ENCODE assay signal across 21 cellular contexts in the genomic region with DNA sequence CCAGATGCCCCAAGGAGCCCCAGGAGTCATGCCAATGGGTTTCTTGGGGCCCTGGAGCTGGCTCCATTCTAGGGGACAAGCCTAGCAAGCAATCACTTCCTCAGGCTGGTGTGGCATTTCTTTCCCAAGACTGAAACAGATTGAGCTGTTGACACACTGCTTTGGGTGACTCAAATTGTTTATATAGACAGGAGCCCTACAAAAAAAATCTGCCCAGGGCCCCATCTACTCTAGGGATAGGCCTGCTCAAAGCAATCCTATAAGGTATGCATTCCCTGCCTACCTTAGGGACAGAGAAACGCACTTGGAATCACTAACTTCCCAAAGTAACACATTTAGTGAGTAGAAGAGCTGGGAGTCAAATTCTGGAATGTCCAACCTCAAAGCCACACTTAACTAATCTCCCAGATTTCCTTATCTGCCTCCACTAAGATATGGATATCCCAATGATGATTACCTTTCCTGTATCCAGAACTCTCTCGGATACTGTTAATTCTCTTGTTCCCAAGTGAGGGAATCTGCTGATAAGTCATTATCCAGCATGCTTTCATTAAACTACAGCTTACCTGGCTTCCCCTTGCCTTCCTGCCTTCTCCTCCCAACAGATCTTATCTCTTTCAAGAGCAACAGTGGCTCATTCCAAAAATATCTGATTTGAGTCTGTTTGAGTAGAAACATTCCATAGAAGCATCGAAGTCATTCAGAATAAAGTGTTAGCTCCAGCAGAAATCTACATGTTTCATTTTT. TPM values are rescaled to one million over a fixed set of nuclear protein-coding genes. Genes with fewer than 3 reads are reported as not detected.
DNase-seq lines count a peak whose midpoint lies in the region; ATAC-seq and TF ChIP-seq lines count a peak whose summit lies in the region.
"Had no signal": no experiment of that assay in that cellular context is flagged by ENCODE, and none has a peak within 500 bp of the region (broad histone marks: within the 10 kb centered on the region; RNA-seq: fewer than 3 reads in every experiment).

No MANE protein-coding gene starts in this region.

- intact Hi-C loops in Calu3 (cut with micrococcal nuclease; ENCODE audit: unreplicated experiment) (no loop called here), mucosa of descending colon (cut with DNase I, micrococcal nuclease) (no loop called here), posterior vena cava (cut with DNase I) (no loop called here)

- no peaks in the 10 kb centered on the region for H3K27me3 ChIP-seq in endodermal cell (ENCODE audit: control insufficient read depth, insufficient read depth, low read length, poor library complexity, severe bottlenecking)
- H3K27me3 ChIP-seq: spleen, suprapubic skin had no signal

- H3K4me3 Mint-ChIP-seq in Calu3 (ENCODE audit: low read depth, unreplicated experiment) (no peak overlapping the region), HFFc6 (no peak overlapping the region), endodermal cell (no peak overlapping the region), progenitor cell of endocrine pancreas (ENCODE audit: low read depth) (no peak overlapping the region)
- H3K4me3 Mint-ChIP-seq: activated CD4-positive, alpha-beta memory T cell treated with anti-CD3 and anti-CD28 coated beads for 36 hours; activated naive CD4-positive, alpha-beta T cell treated with anti-CD3 and anti-CD28 coated beads for 36 hours; activated T-cell treated with anti-CD3 and anti-CD28 coated beads, Interleukin-2, amount 50 U/mL, for 24 hours; CD8-positive, alpha-beta T cell; nephron progenitor cell; WTC11 had no signal

- ATAC-seq in mucosa of descending colon, result peak; percentile 21
- ATAC-seq: CD8-positive, alpha-beta T cell; WTC11 had no signal

- H3K36me3 Mint-ChIP-seq in Calu3 (ENCODE audit: insufficient read depth, unreplicated experiment) (peaks cover 4% of the 10 kb centered on the region), HFFc6 (ENCODE audit: low read depth) (no peaks in the 10 kb centered on the region), endodermal cell (ENCODE audit: low read depth) (no peaks in the 10 kb centered on the region), progenitor cell of endocrine pancreas (ENCODE audit: insufficient read depth) (no peaks in the 10 kb centered on the region)
- H3K36me3 Mint-ChIP-seq: activated CD4-positive, alpha-beta memory T cell treated with anti-CD3 and anti-CD28 coated beads for 36 hours; CD8-positive, alpha-beta T cell; WTC11 had no signal

- BruUV-seq in Calu3 (replicated peaks; lab: Mats Ljungman, UMichigan), result no TSS peak

- no peak overlapping the region for H3K9ac ChIP-seq in endodermal cell (ENCODE audit: extremely low read depth, low read length, poor library complexity, severe bottlenecking)

- WGBS in endodermal cell (ENCODE audit: insufficient coverage in 1 of 2, insufficient read length in 1 of 2), 2 experiments, result 42 to 47% methylated on average over 1 to 3 of the region's 3 CpGs

- H3K4me3 ChIP-seq in endodermal cell (ENCODE audit: low read length), result peak overlapping the region; percentile 28
- no peak overlapping the region for H3K4me3 ChIP-seq in mucosa of descending colon
- H3K4me3 ChIP-seq: spleen, suprapubic skin had no signal

- H3K9me3 Mint-ChIP-seq in Calu3 (ENCODE audit: low read depth, unreplicated experiment), result no peaks in the 10 kb centered on the region
- no peaks in the 10 kb centered on the region for H3K9me3 Mint-ChIP-seq in HFFc6
- H3K9me3 Mint-ChIP-seq in endodermal cell, result no peaks in the 10 kb centered on the region
- no peaks in the 10 kb centered on the region for H3K9me3 Mint-ChIP-seq in progenitor cell of endocrine pancreas (ENCODE audit: low read depth)
- H3K9me3 Mint-ChIP-seq: activated CD4-positive, alpha-beta memory T cell treated with anti-CD3 and anti-CD28 coated beads for 36 hours; activated naive CD4-positive, alpha-beta T cell treated with anti-CD3 and anti-CD28 coated beads for 36 hours; activated T-cell treated with anti-CD3 and anti-CD28 coated beads, Interleukin-2, amount 50 U/mL, for 24 hours; CD8-positive, alpha-beta T cell; nephron progenitor cell; WTC11 had no signal

- H3K4me1 Mint-ChIP-seq in Calu3 (ENCODE audit: low read depth, unreplicated experiment) (peaks cover 30% of the 10 kb centered on the region), HFFc6 (ENCODE audit: low read depth) (peaks cover 24% of the 10 kb centered on the region), endodermal cell (peaks cover 11% of the 10 kb centered on the region), progenitor cell of endocrine pancreas (ENCODE audit: low read depth) (peaks cover 16% of the 10 kb centered on the region)

- H3K4me1 ChIP-seq in endodermal cell (ENCODE audit: control insufficient read depth, insufficient read depth, low read length) (peaks cover 11% of the 10 kb centered on the region), mucosa of descending colon (ENCODE audit: low read depth) (peaks cover 21% of the 10 kb centered on the region)
- H3K4me1 ChIP-seq: spleen had no signal

- DNase-seq in Calu3 (no peak), HFFc6 (peak; percentile 21), endodermal cell (no peak), mucosa of descending colon (no peak), progenitor cell of endocrine pancreas (ENCODE audit: low spot score, unreplicated experiment) (no peak), posterior vena cava (ENCODE audit: low spot score) (no peak), COLO829 (ENCODE audit: low spot score) (no peak)
- DNase-seq: activated CD4-positive, alpha-beta memory T cell treated with anti-CD3 and anti-CD28 coated beads for 36 hours; activated naive CD4-positive, alpha-beta T cell treated with anti-CD3 and anti-CD28 coated beads for 36 hours; activated T-cell treated with anti-CD3 and anti-CD28 coated beads, Interleukin-2, amount 50 U/mL, for 24 hours; CD8-positive, alpha-beta T cell; foreskin fibroblast; left cardiac atrium; midbrain; MV-4-11; NCI-H2029 treated with DMSO at 0.1 percent for 48 hours; nephron progenitor cell; posterior cingulate gyrus; spleen had no signal

- TF ChIP-seq CTCF in Calu3 (IDR thresholded peaks at IDR 0.05; ENCODE audit: unreplicated experiment) (no peak), HFFc6 (IDR thresholded peaks at IDR 0.05) (no peak), endodermal cell (conservative IDR thresholded peaks at IDR 0.05) (no peak), mucosa of descending colon (IDR thresholded peaks at IDR 0.05) (no peak), progenitor cell of endocrine pancreas (IDR thresholded peaks at IDR 0.05; ENCODE audit: unreplicated experiment) (no peak)

- no peak overlapping the region for H3K27ac ChIP-seq in endodermal cell (ENCODE audit: low read depth, low read length)
- H3K27ac ChIP-seq: spleen, suprapubic skin had no signal

- H3K27me3 Mint-ChIP-seq in Calu3 (ENCODE audit: unreplicated experiment) (no peaks in the 10 kb centered on the region), HFFc6 (ENCODE audit: insufficient read depth) (no peaks in the 10 kb centered on the region; the same call in 1 of the 2 replicates), endodermal cell (ENCODE audit: insufficient read depth) (peaks cover 13% of the 10 kb centered on the region), progenitor cell of endocrine pancreas (peaks cover 59% of the 10 kb centered on the region)
- H3K27me3 Mint-ChIP-seq: activated T-cell treated with anti-CD3 and anti-CD28 coated beads, Interleukin-2, amount 50 U/mL, for 24 hours had no signal

- H3K27ac Mint-ChIP-seq in Calu3 (ENCODE audit: unreplicated experiment) (peak overlapping the region; percentile 16), HFFc6 (0 out of 2 replicates have a peak overlapping the region, but pooled peaks have one; percentile 1), endodermal cell (no peak overlapping the region), progenitor cell of endocrine pancreas (no peak overlapping the region)
- H3K27ac Mint-ChIP-seq: activated CD4-positive, alpha-beta memory T cell treated with anti-CD3 and anti-CD28 coated beads for 36 hours; activated naive CD4-positive, alpha-beta T cell treated with anti-CD3 and anti-CD28 coated beads for 36 hours; activated T-cell treated with anti-CD3 and anti-CD28 coated beads, Interleukin-2, amount 50 U/mL, for 24 hours; CD8-positive, alpha-beta T cell; nephron progenitor cell; WTC11 had no signal

- H3K36me3 ChIP-seq in endodermal cell (ENCODE audit: control insufficient read depth, insufficient read depth, low read length) (no peaks in the 10 kb centered on the region), mucosa of descending colon (ENCODE audit: low read depth) (no peaks in the 10 kb centered on the region)
- H3K36me3 ChIP-seq: spleen, suprapubic skin had no signal

- CTCF ChIA-PET in Calu3 (lab: Charles Lee), result no interaction called here

- no peaks in the 10 kb centered on the region for H3K9me3 ChIP-seq in endodermal cell (ENCODE audit: control insufficient read depth, low read length)
- no peaks in the 10 kb centered on the region for H3K9me3 ChIP-seq in mucosa of descending colon
- H3K9me3 ChIP-seq: spleen, suprapubic skin had no signal

RNA-seq across cellular contexts. Expression of gene ABLIM1, which starts 3.1 kb away (rescaled TPM):
- total RNA-seq in Calu3 (2022) (81.1 and 89.4 TPM in 2 replicates), endodermal cell (10 to 100 TPM; 39.3 to 49.3 TPM), mucosa of descending colon (100 to 1,000 TPM in 2 of 3 donors, 10 to 100 TPM in 1; 67.1 to 122 (median 103) TPM), progenitor cell of endocrine pancreas (59.1 and 60.5 TPM in 2 replicates), posterior vena cava (100 to 1,000 TPM in 1 of 2 donors, 10 to 100 TPM in 1; 79.4 to 123 TPM)
- 10 to 100 TPM in 2 of 6 experiments, 1 to 10 TPM in 4; 8.0 to 14.6 (median 8.7) TPM for total RNA-seq in HFFc6 (2021; fragmentation: NEBNext Ultra II Directional; extraction: Animal tissue kit (Norgen Biotek cat#: 25700))
- 45.2 TPM for polyA plus RNA-seq in endodermal cell (2013, experiment 1 of 2)
- polyA plus RNA-seq in endodermal cell (2013, experiment 2 of 2), result 52.5 TPM

Comparison
In these comparisons a context has a peak if more than half of its experiments do, and no peak if none do; other contexts are left out.
1. H3K27ac Mint-ChIP-seq: peak in Calu3 (single experiment) and HFFc6 (single experiment); none in endodermal cell (single experiment) and progenitor cell of endocrine pancreas (single experiment).